14 cellular contexts compared by ENCODE assay signal in the genomic region with DNA sequence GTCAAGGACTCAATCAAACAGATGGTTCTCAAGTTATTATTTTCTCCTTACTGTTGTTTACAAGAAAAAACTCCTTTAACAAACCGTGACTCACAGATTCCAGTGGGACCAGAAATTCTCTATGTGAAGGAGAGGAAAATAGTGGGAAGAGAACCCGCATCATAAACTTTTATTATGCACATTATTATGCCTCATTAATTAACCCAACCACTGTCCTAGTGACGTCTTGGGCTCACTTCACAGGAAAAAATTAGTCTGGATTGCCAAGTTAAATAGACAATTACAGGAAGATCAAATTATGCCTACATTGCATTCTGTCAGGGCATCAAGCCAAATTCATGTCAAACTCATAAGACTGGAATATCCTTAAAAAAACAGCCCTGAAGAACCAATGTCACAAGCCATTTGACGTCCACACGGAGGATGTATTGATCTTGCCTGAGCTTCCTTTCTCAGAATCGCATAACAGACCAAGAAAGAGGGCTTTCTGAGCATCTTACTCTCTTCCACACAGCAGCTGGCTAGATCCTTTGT.
DNase-seq lines count a peak whose midpoint lies in the region; ATAC-seq, FAIRE-seq and TF ChIP-seq lines count a peak whose summit lies in the region.
"Had no signal": no experiment of that assay in that cellular context is flagged by ENCODE, and none has a peak within 500 bp of the region (broad histone marks: within the 10 kb centered on the region; RNA-seq: fewer than 3 reads in every experiment).

No MANE protein-coding gene starts in this region.

- POLR2A ChIA-PET in BJ (lab: Charles Lee): no interaction called here

- H3K4me3 ChIP-seq in BJ (ENCODE audit: low read depth, low read length): no peak overlapping the region
- H3K4me3 ChIP-seq in LNCaP clone FGC (ENCODE audit: low read depth, low read length): no peak overlapping the region
- H3K4me3 ChIP-seq: HAP-1 had no signal

- TF ChIP-seq CTCF in BJ (IDR thresholded peaks at IDR 0.05; ENCODE audit: insufficient read depth, low read depth, low read length) (no peak), LNCaP clone FGC (IDR thresholded peaks at IDR 0.05; ENCODE audit: control insufficient read depth, extremely low read depth, insufficient read depth) (no peak), VCaP (conservative IDR thresholded peaks at IDR 0.05) (no peak)

- peak; percentile 98 for FAIRE-seq in islet of Langerhans (lab: Jason Lieb, UNC)

- H3K36me3 ChIP-seq in BJ (ENCODE audit: control insufficient read depth, insufficient read depth, low read length): no peaks in the 10 kb centered on the region
- H3K36me3 ChIP-seq: HAP-1 had no signal

- H3K36me3 Mint-ChIP-seq in T-helper 2 cell treated with Interferon-gamma antibody and Interleukin-4, amounts not matched to agents 5 μg/mL and 100 μg/mL, for 36 hours (ENCODE audit: low read depth): no peaks in the 10 kb centered on the region

- no peak overlapping the region for H3K27ac Mint-ChIP-seq in T-helper 2 cell treated with Interferon-gamma antibody and Interleukin-4, amounts not matched to agents 5 μg/mL and 100 μg/mL, for 36 hours
- H3K27ac Mint-ChIP-seq: activated T-helper 17 cell treated with anti-CD3 and anti-CD28 coated beads, Interleukin-2, amount 50 U/mL, for 72 hours had no signal

- no peaks in the 10 kb centered on the region for H3K9me3 Mint-ChIP-seq in T-helper 2 cell treated with Interferon-gamma antibody and Interleukin-4, amounts not matched to agents 5 μg/mL and 100 μg/mL, for 36 hours

- no peak for ATAC-seq in HG03097 (IDR thresholded peaks at IDR 0.05; ENCODE audit: low FRiP score, unreplicated experiment)
- no peak for ATAC-seq in GM19455 (IDR thresholded peaks at IDR 0.05; ENCODE audit: unreplicated experiment)
- ATAC-seq: activated T-helper 17 cell treated with anti-CD3 and anti-CD28 coated beads, Interleukin-2, amount 50 U/mL, for 72 hours had no signal

- H3K4me1 Mint-ChIP-seq in T-helper 2 cell treated with Interferon-gamma antibody and Interleukin-4, amounts not matched to agents 5 μg/mL and 100 μg/mL, for 36 hours (ENCODE audit: low read depth): peaks cover 2% of the 10 kb centered on the region
- H3K4me1 Mint-ChIP-seq: activated T-helper 17 cell treated with anti-CD3 and anti-CD28 coated beads, Interleukin-2, amount 50 U/mL, for 72 hours had no signal

- H3K27me3 Mint-ChIP-seq in T-helper 2 cell treated with Interferon-gamma antibody and Interleukin-4, amounts not matched to agents 5 μg/mL and 100 μg/mL, for 36 hours (ENCODE audit: low read depth): peaks cover under 1% of the 10 kb centered on the region

- CTCF ChIA-PET in BJ (lab: Yijun Ruan, JAX): interaction anchor here (0.5 to 1.9 kb wide), 3 partner anchors 22 to 356 kb away, joined by 3 to 4 read pairs (median 3); no protein-coding TSS in a partner anchor

- H3K27ac ChIP-seq in VCaP: peak overlapping the region; percentile 67

- H3K27me3 ChIP-seq in BJ (ENCODE audit: control insufficient read depth, insufficient read depth, low read length): no peaks in the 10 kb centered on the region; the same call in 1 of the 2 replicates

- DNase-seq in BJ (ENCODE audit: low read depth): peak; percentile 76
- peak; percentile 99 for DNase-seq in LNCaP clone FGC (ENCODE audit: low read depth)
- no peak for DNase-seq in HuH-7.5 (ENCODE audit: low spot score)
- no peak for DNase-seq in T-helper 2 cell treated with Interferon-gamma antibody and Interleukin-4, amounts not matched to agents 5 μg/mL and 100 μg/mL, for 36 hours (ENCODE audit: low spot score)
- DNase-seq: mesendoderm; NCI-H1930; stimulated activated CD4-positive, alpha-beta T cell treated with anti-CD3 and anti-CD28 coated beads, Interleukin-12 subunit alpha, Interleukin-12 subunit beta, amount 100 ng/mL, for 4 hours; stimulated activated naive CD4-positive, alpha-beta T cell treated with Interleukin-2 at 50 U/mL for 16 hours had no signal

- no peak overlapping the region for H3K4me3 Mint-ChIP-seq in T-helper 2 cell treated with Interferon-gamma antibody and Interleukin-4, amounts not matched to agents 5 μg/mL and 100 μg/mL, for 36 hours
- H3K4me3 Mint-ChIP-seq: activated T-helper 17 cell treated with anti-CD3 and anti-CD28 coated beads, Interleukin-2, amount 50 U/mL, for 72 hours had no signal

Comparison
In these comparisons a context has a peak if more than half of its experiments do, and no peak if none do; other contexts are left out.
1. DNase-seq: peak in BJ (single experiment) and LNCaP clone FGC (single experiment); none in HuH-7.5 (single experiment) and T-helper 2 cell treated with Interferon-gamma antibody and Interleukin-4, amounts not matched to agents 5 μg/mL and 100 μg/mL, for 36 hours (single experiment).